Comparison of ENCODE assay signal across 8 cellular contexts in genomic region chr5:170273968-170274710, GRCh38. TPM values are rescaled to one million over a fixed set of nuclear protein-coding genes. Genes with fewer than 3 reads are reported as not detected.
DNase-seq lines count a peak whose midpoint lies in the region; ATAC-seq and TF ChIP-seq lines count a peak whose summit lies in the region.

No MANE protein-coding gene starts in this region.

- H3K9me3 Mint-ChIP-seq in activated CD4-positive, alpha-beta memory T cell treated with anti-CD3 and anti-CD28 coated beads, Interleukin-2, amount 10 ng/mL, durations not matched to agents 7 days and 5 days, result no peaks in the 10 kb centered on the region

- H3K4me3 ChIP-seq in thoracic aorta (no peak overlapping the region), coronary artery (no peak overlapping the region)

- H3K27me3 Mint-ChIP-seq in activated CD4-positive, alpha-beta memory T cell treated with anti-CD3 and anti-CD28 coated beads, Interleukin-2, amount 10 ng/mL, durations not matched to agents 7 days and 5 days, result no peaks in the 10 kb centered on the region

- H3K4me1 ChIP-seq in thoracic aorta (ENCODE audit: control insufficient read depth in 1 of 2, low read depth in 2 of 2), result peaks cover 0 to 6% of the 10 kb centered on the region in 2 donors

- no peaks in the 10 kb centered on the region for H3K27me3 ChIP-seq in thoracic aorta (replicated peaks; ENCODE audit: insufficient read depth)

- H3K27ac Mint-ChIP-seq in activated CD4-positive, alpha-beta memory T cell treated with anti-CD3 and anti-CD28 coated beads, Interleukin-2, amount 10 ng/mL, durations not matched to agents 7 days and 5 days, result peak overlapping the region; percentile 93

- intact Hi-C loops in left ventricle myocardium superior (cut with micrococcal nuclease), result no loop called here

- H3K36me3 Mint-ChIP-seq in activated CD4-positive, alpha-beta memory T cell treated with anti-CD3 and anti-CD28 coated beads, Interleukin-2, amount 10 ng/mL, durations not matched to agents 7 days and 5 days (ENCODE audit: low read depth), result peaks cover 84% of the 10 kb centered on the region

- POLR2A ChIA-PET in activated CD4-positive, alpha-beta memory T cell treated with anti-CD3 and anti-CD28 coated beads, Interleukin-2, amount 10 ng/mL, durations not matched to agents 7 days and 5 days (lab: Charles Lee), result interaction anchor here (1.0 to 35.1 kb wide), 8 partner anchors 3 to 691 kb away, joined by 3 to 1149 read pairs (median 44); partner anchors contain the start of genes LCP2 and SPDL1

- H3K27ac ChIP-seq in thoracic aorta (no peak overlapping the region), coronary artery (no peak overlapping the region)

- peaks cover 93% of the 10 kb centered on the region for H3K4me1 Mint-ChIP-seq in activated CD4-positive, alpha-beta memory T cell treated with anti-CD3 and anti-CD28 coated beads, Interleukin-2, amount 10 ng/mL, durations not matched to agents 7 days and 5 days

- CTCF ChIA-PET in activated CD4-positive, alpha-beta memory T cell treated with anti-CD3 and anti-CD28 coated beads, Interleukin-2, amount 10 ng/mL, durations not matched to agents 7 days and 5 days (lab: Charles Lee), result interaction anchor here (1.1 to 15.1 kb wide), 12 partner anchors 8 to 147 kb away, joined by 3 to 371 read pairs (median 10); partner anchors contain the start of gene LCP2

- no peaks in the 10 kb centered on the region for H3K9me3 ChIP-seq in thoracic aorta

- DNase-seq in GDM1 (lab: John Stamatoyannopoulos, UW) (peak; percentile 36), NCI-H128 (lab: John Stamatoyannopoulos, UW; ENCODE audit: unreplicated experiment) (peak; percentile 19), left ventricle myocardium superior (peak; percentile 47), thoracic aorta (ENCODE audit: low spot score) (no peak), mesenteric fat pad (ENCODE audit: low spot score) (no peak), NCI-H2081 treated with DMSO at 0.1 percent for 48 hours (lab: John Stamatoyannopoulos, UW) (no peak), coronary artery (ENCODE audit: low spot score) (no peak)
- peak; percentile 68 for DNase-seq in activated CD4-positive, alpha-beta memory T cell treated with anti-CD3 and anti-CD28 coated beads, Interleukin-2, amount 10 ng/mL, durations not matched to agents 7 days and 5 days

- peak; percentile 14 for TF ChIP-seq CTCF in thoracic aorta (IDR thresholded peaks at IDR 0.05)
- no peak for TF ChIP-seq CTCF in coronary artery (IDR thresholded peaks at IDR 0.05)

- peak overlapping the region; percentile 61 for H3K4me3 Mint-ChIP-seq in activated CD4-positive, alpha-beta memory T cell treated with anti-CD3 and anti-CD28 coated beads, Interleukin-2, amount 10 ng/mL, durations not matched to agents 7 days and 5 days

- H3K36me3 ChIP-seq in thoracic aorta, result no peaks in the 10 kb centered on the region

- peak; percentile 44 for ATAC-seq in left ventricle myocardium superior
- no peak for ATAC-seq in thoracic aorta (ENCODE audit: insufficient number of reproducible peaks, low FRiP score, low read depth)

RNA-seq across cellular contexts. Expression of gene LCP2, which starts 23.4 kb away (rescaled TPM):
- total RNA-seq in activated CD4-positive, alpha-beta memory T cell treated with anti-CD3 and anti-CD28 coated beads, Interleukin-2, amount 10 ng/mL, durations not matched to agents 7 days and 5 days, result 100 to 1,000 TPM; 304 to 313 TPM
- total RNA-seq in left ventricle myocardium superior, result 7.1 TPM
- total RNA-seq in thoracic aorta, result 10 to 100 TPM; 56.9 to 76.5 TPM
- total RNA-seq in mesenteric fat pad, result 52.4 TPM

RNA-seq across cellular contexts. Expression of gene C5orf58, which starts 41.4 kb away (rescaled TPM):
- total RNA-seq in activated CD4-positive, alpha-beta memory T cell treated with anti-CD3 and anti-CD28 coated beads, Interleukin-2, amount 10 ng/mL, durations not matched to agents 7 days and 5 days, result not detected
- total RNA-seq in left ventricle myocardium superior (not detected), thoracic aorta (not detected), mesenteric fat pad (not detected)

Comparison
In these comparisons a context has a peak if more than half of its experiments do, and no peak if none do; other contexts are left out.
1. DNase-seq: peak in GDM1 (single experiment), NCI-H128 (single experiment), activated CD4-positive, alpha-beta memory T cell treated with anti-CD3 and anti-CD28 coated beads, Interleukin-2, amount 10 ng/mL, durations not matched to agents 7 days and 5 days (single experiment) and left ventricle myocardium superior (single experiment); none in thoracic aorta (single experiment), mesenteric fat pad (single experiment), NCI-H2081 treated with DMSO at 0.1 percent for 48 hours (single experiment) and coronary artery (single experiment).